In genomic region chr2:207765541-207765940, GRCh38 we compare ENCODE assay signal across 1 cellular context.
TF ChIP-seq lines count a peak whose summit lies in the region.

No MANE protein-coding gene starts in this region.

TF ChIP-seq in H1, 55 proteins besides CTCF, POLR2A, EP300 and RAD21:
- TF ChIP-seq MAFK (IDR thresholded peaks at IDR 0.05; ENCODE audit: low read depth, low read length), result no peak
- TF ChIP-seq ASH2L (IDR thresholded peaks at IDR 0.05; ENCODE audit: low read length), result peak; percentile 33
- no peak for TF ChIP-seq NANOG (IDR thresholded peaks at IDR 0.05; ENCODE audit: insufficient read depth, low read depth, low read length, poor library complexity, severe bottlenecking)
- TF ChIP-seq POU5F1 (IDR thresholded peaks at IDR 0.05; ENCODE audit: low read depth, low read length), result peak; percentile 88
- TF ChIP-seq SP1 (IDR thresholded peaks at IDR 0.05; ENCODE audit: low read depth, low read length), result peak; percentile 67; the same call in 1 of the 2 replicates
- no peak for TF ChIP-seq E2F6 (IDR thresholded peaks at IDR 0.05)
- TF ChIP-seq SRF (IDR thresholded peaks at IDR 0.05; ENCODE audit: low read depth, low read length), result peak; percentile 52; the same call in 1 of the 2 replicates
- no peak for TF ChIP-seq SIRT6 (IDR thresholded peaks at IDR 0.05; ENCODE audit: low read length)
